ENCODE assay signal across 21 cellular contexts in genomic region chr20:58751956-58752355, GRCh38.
"Had no signal": no experiment of that assay in that cellular context is flagged by ENCODE, and none has a peak within 500 bp of the region (broad histone marks: within the 10 kb centered on the region; RNA-seq: fewer than 3 reads in every experiment).

No MANE protein-coding gene starts in this region.

- ATAC-seq: gastroesophageal sphincter; lower lobe of right lung; natural killer cell; right cardiac atrium; stimulated activated naive CD8-positive, alpha-beta T cell treated with anti-CD3 and anti-CD28 coated beads, Interleukin-15, Interleukin-2, amounts not matched to agents 100 U/mL and 50 U/mL, for 24 hours; upper lobe of right lung had no signal

- H3K4me3 ChIP-seq: esophagus squamous epithelium, gastroesophageal sphincter, left ventricle myocardium inferior, lower lobe of right lung, ovary, tibial artery, upper lobe of right lung, vagina had no signal

- H3K9me3 Mint-ChIP-seq: immature natural killer cell, memory B cell, mesothelial cell of epicardium, natural killer cell, neural crest cell had no signal

- H3K9me3 ChIP-seq: esophagus squamous epithelium, gastroesophageal sphincter, left ventricle myocardium inferior, lower lobe of right lung, ovary, tibial artery, upper lobe of right lung, vagina had no signal

- H3K36me3 ChIP-seq: esophagus squamous epithelium, gastroesophageal sphincter, left ventricle myocardium inferior, lower lobe of right lung, ovary, tibial artery, upper lobe of right lung, vagina had no signal

- H3K4me1 ChIP-seq: esophagus squamous epithelium, gastroesophageal sphincter, lower lobe of right lung, tibial artery, upper lobe of right lung, vagina had no signal

- H3K27me3 ChIP-seq: ovary, vagina had no signal

- H3K27ac ChIP-seq: epithelial cell of prostate, esophagus squamous epithelium, gastroesophageal sphincter, left ventricle myocardium inferior, lower lobe of right lung, ovary, tibial artery, upper lobe of right lung, vagina had no signal

- H3K36me3 Mint-ChIP-seq: immature natural killer cell, memory B cell, mesothelial cell of epicardium, natural killer cell had no signal

- H3K27ac Mint-ChIP-seq: immature natural killer cell, memory B cell, mesothelial cell of epicardium, natural killer cell had no signal

- H3K4me3 Mint-ChIP-seq: immature natural killer cell, memory B cell, mesothelial cell of epicardium, natural killer cell, neural crest cell had no signal

- DNase-seq: effector memory CD4-positive, alpha-beta T cell; esophagus squamous epithelium; foreskin fibroblast; glutamatergic neuron; immature natural killer cell; left ventricle myocardium inferior; lower lobe of right lung; natural killer cell; ovary; right cardiac atrium; small intestine; stimulated activated CD4-positive, alpha-beta T cell treated with anti-CD3 and anti-CD28 coated beads, Interleukin-2, amount 100 ng/mL, for 48 hours; stimulated activated naive CD8-positive, alpha-beta T cell treated with anti-CD3 and anti-CD28 coated beads, Interleukin-15, Interleukin-2, amounts not matched to agents 100 U/mL and 50 U/mL, for 24 hours; tibial artery; upper lobe of right lung had no signal

- H3K4me1 Mint-ChIP-seq: immature natural killer cell, memory B cell, mesothelial cell of epicardium, natural killer cell, neural crest cell had no signal
